ENCODE assay signal across 22 cellular contexts in genomic region chr18:10025756-10026290, GRCh38.
DNase-seq lines count a peak whose midpoint lies in the region; ATAC-seq and TF ChIP-seq lines count a peak whose summit lies in the region.
"Had no signal": no experiment of that assay in that cellular context is flagged by ENCODE, and none has a peak within 500 bp of the region (broad histone marks: within the 10 kb centered on the region; RNA-seq: fewer than 3 reads in every experiment).

No MANE protein-coding gene starts in this region.

- no peak overlapping the region for H4K91ac ChIP-seq in H9 (ENCODE audit: insufficient read length, low read depth, low read length)

- peaks cover 0 to 2% (median 0%) of the 10 kb centered on the region in 3 experiments; a peak in 2 of 7 replicates for H3K36me3 Mint-ChIP-seq in H9 (ENCODE audit: insufficient read depth in 1 of 3, low read depth in 3 of 3)
- H3K36me3 Mint-ChIP-seq in activated CD4-positive, alpha-beta T cell treated with anti-CD3 and anti-CD28 coated beads, Interleukin-2, amount 10 ng/mL, durations not matched to agents 24 days and 14 days (ENCODE audit: low read depth) = no peaks in the 10 kb centered on the region
- H3K36me3 Mint-ChIP-seq: IgD-negative memory B cell had no signal

- no peak overlapping the region for H2BK5ac ChIP-seq in H9 (ENCODE audit: insufficient read length, low read length)

- no peak overlapping the region for H3T11ph ChIP-seq in H9 (ENCODE audit: low read length)

- no peaks in the 10 kb centered on the region for H3K79me1 ChIP-seq in H9 (ENCODE audit: insufficient read depth, low read depth, low read length, poor library complexity, severe bottlenecking)

- peaks cover 0 to 4% (median 0%) of the 10 kb centered on the region in 11 donors for H3K9me3 ChIP-seq in heart right ventricle
- H3K9me3 ChIP-seq in H9 (ENCODE audit: control insufficient read depth, low read depth, low read length) = no peaks in the 10 kb centered on the region
- H3K9me3 ChIP-seq: BLaER1, HAP-1, Peyer's patch, SJSA1 had no signal

- H3K23ac ChIP-seq in H9 (ENCODE audit: insufficient read length, low read depth, low read length) = no peak overlapping the region

- no peak overlapping the region for H3K27ac Mint-ChIP-seq in H9
- no peak overlapping the region for H3K27ac Mint-ChIP-seq in activated CD4-positive, alpha-beta T cell treated with anti-CD3 and anti-CD28 coated beads, Interleukin-2, amount 10 ng/mL, durations not matched to agents 24 days and 14 days
- H3K27ac Mint-ChIP-seq: CD4-positive, alpha-beta T cell; IgD-negative memory B cell had no signal

- no peak overlapping the region for H2AK5ac ChIP-seq in H9 (ENCODE audit: insufficient read length, low read length)

- H3K27me3 Mint-ChIP-seq in H9 (ENCODE audit: low read depth) = peaks cover 8% of the 10 kb centered on the region
- peaks cover 1% of the 10 kb centered on the region for H3K27me3 Mint-ChIP-seq in activated CD4-positive, alpha-beta T cell treated with anti-CD3 and anti-CD28 coated beads, Interleukin-2, amount 10 ng/mL, durations not matched to agents 24 days and 14 days
- H3K27me3 Mint-ChIP-seq: CD4-positive, alpha-beta T cell; IgD-negative memory B cell had no signal

- 71 to 80% methylated on average over 6 of the region's 6 CpGs for WGBS in heart right ventricle, 2 donors
- WGBS in H9 (ENCODE audit: extremely low coverage, insufficient read length, low lambda C conversion rate) = no CpG with 5 or more reads among the region's 6 CpGs

- no peak overlapping the region for H3K18ac ChIP-seq in H9 (ENCODE audit: insufficient read length, low read depth, low read length)

- H3K4me3 ChIP-seq in heart right ventricle = no peak overlapping the region
- H3K4me3 ChIP-seq: BLaER1, HAP-1, Peyer's patch, SJSA1 had no signal

- no peak for TF ChIP-seq CTCF in heart right ventricle (IDR thresholded peaks at IDR 0.05)
- TF ChIP-seq CTCF in H9 (conservative IDR thresholded peaks at IDR 0.05) = no peak

- no peak overlapping the region for H4K8ac ChIP-seq in H9 (replicated peaks; ENCODE audit: insufficient read length, low read depth, low read length)

- no peak overlapping the region for H3K9ac ChIP-seq in H9 (ENCODE audit: extremely low read depth, insufficient read length, low read length)
- H3K9ac ChIP-seq: BLaER1 had no signal

- H2BK20ac ChIP-seq in H9 (ENCODE audit: low read depth, low read length, poor library complexity, severe bottlenecking) = no peak overlapping the region

- no peak overlapping the region for H3K14ac ChIP-seq in H9 (ENCODE audit: insufficient read depth, low read length)

- no peaks in the 10 kb centered on the region for H4K20me1 ChIP-seq in H9 (ENCODE audit: control insufficient read depth, insufficient read depth, insufficient read length)
- H4K20me1 ChIP-seq: BLaER1 had no signal

- no peak overlapping the region for H2BK12ac ChIP-seq in H9 (ENCODE audit: insufficient read length, low read depth, low read length)

- intact Hi-C loops in Right ventricle myocardium inferior (cut with DNase I) (no loop called here), cardiac septum (cut with DNase I) (no loop called here), heart right ventricle (cut with DNase I) (loop anchor here in 1 of 10 donors (5.0 kb wide), 1 partner anchor 54 kb away; no protein-coding TSS in a partner anchor)
- intact Hi-C loops in activated CD4-positive, alpha-beta T cell treated with anti-CD3 and anti-CD28 coated beads, Interleukin-2, amount 10 ng/mL, durations not matched to agents 24 days and 14 days (cut with micrococcal nuclease) = no loop called here

- H3K9me3 Mint-ChIP-seq in H9 = peaks cover 0 to 2% of the 10 kb centered on the region in 2 experiments; a peak in 2 of 5 replicates
- H3K9me3 Mint-ChIP-seq in activated CD4-positive, alpha-beta T cell treated with anti-CD3 and anti-CD28 coated beads, Interleukin-2, amount 10 ng/mL, durations not matched to agents 24 days and 14 days = no peaks in the 10 kb centered on the region
- H3K9me3 Mint-ChIP-seq: CD4-positive, alpha-beta T cell had no signal

- no peaks in the 10 kb centered on the region for H3K79me2 ChIP-seq in H9 (ENCODE audit: insufficient read depth, low read length)

- no peaks in the 10 kb centered on the region for H3K4me1 Mint-ChIP-seq in H9
- H3K4me1 Mint-ChIP-seq in activated CD4-positive, alpha-beta T cell treated with anti-CD3 and anti-CD28 coated beads, Interleukin-2, amount 10 ng/mL, durations not matched to agents 24 days and 14 days = no peaks in the 10 kb centered on the region
- H3K4me1 Mint-ChIP-seq: IgD-negative memory B cell had no signal

- no peak overlapping the region for H3K56ac ChIP-seq in H9 (ENCODE audit: insufficient read length, low read depth, low read length)

- H3K4me3 Mint-ChIP-seq in H9 = no peak overlapping the region
- H3K4me3 Mint-ChIP-seq in activated CD4-positive, alpha-beta T cell treated with anti-CD3 and anti-CD28 coated beads, Interleukin-2, amount 10 ng/mL, durations not matched to agents 24 days and 14 days = no peak overlapping the region
- H3K4me3 Mint-ChIP-seq: CD4-positive, alpha-beta T cell; IgD-negative memory B cell had no signal

- H4K5ac ChIP-seq in H9 (ENCODE audit: insufficient read length, low read depth, low read length) = no peak overlapping the region

- peak; percentile 72 for ATAC-seq in Right ventricle myocardium inferior
- ATAC-seq in heart right ventricle = peak in 6 of 8 donors; percentile 61 to 78 (median 71)

- H2BK120ac ChIP-seq in H9 (ENCODE audit: low read depth, low read length, poor library complexity, severe bottlenecking) = no peak overlapping the region

- H3K4ac ChIP-seq in H9 (ENCODE audit: low read depth, low read length) = no peak overlapping the region

- peaks cover 0 to 10% (median 0%) of the 10 kb centered on the region in 9 donors for H3K4me1 ChIP-seq in heart right ventricle
- no peaks in the 10 kb centered on the region for H3K4me1 ChIP-seq in H9 (ENCODE audit: insufficient read depth, low read length)
- H3K4me1 ChIP-seq: BLaER1, HAP-1, Peyer's patch, SJSA1 had no signal

- no peak overlapping the region for H2BK15ac ChIP-seq in H9 (ENCODE audit: low read depth, low read length)

- no peak overlapping the region for H3K4me2 ChIP-seq in H9 (ENCODE audit: insufficient read depth, insufficient read length, low read length)
- H3K4me2 ChIP-seq: BLaER1 had no signal

- DNase-seq in Right ventricle myocardium inferior (ENCODE audit: missing footprints) (no peak), cardiac septum (ENCODE audit: low spot score) (no peak), heart right ventricle (no peak), mesenteric fat pad (ENCODE audit: low spot score) (peak; percentile 60), H9 (no peak), NCI-H187 (lab: John Stamatoyannopoulos, UW) (no peak), NCI-H1105 (lab: John Stamatoyannopoulos, UW) (no peak)
- no peak for DNase-seq in activated CD4-positive, alpha-beta T cell treated with anti-CD3 and anti-CD28 coated beads, Interleukin-2, amount 10 ng/mL, durations not matched to agents 24 days and 14 days
- DNase-seq: ACHN; CD4-positive, alpha-beta T cell; COR-L47; DMS79; NCI-H1694; NCI-H2081 treated with DMSO at 0.1 percent for 48 hours; NCI-H2171 treated with DMSO at 0.1 percent for 48 hours; NCI-H524 treated with DMSO at 0.1 percent for 48 hours had no signal

- no peaks in the 10 kb centered on the region for H3K36me3 ChIP-seq in heart right ventricle
- H3K36me3 ChIP-seq: BLaER1, HAP-1, Peyer's patch, SJSA1 had no signal

- H3K27ac ChIP-seq in heart right ventricle (peak overlapping the region in 7 of 10 donors; percentile 23 to 55 (median 50)), H9 (ENCODE audit: insufficient read length, low read depth, low read length) (no peak overlapping the region)
- H3K27ac ChIP-seq: 22Rv1, BLaER1, Peyer's patch, SJSA1 had no signal

- H2AFZ ChIP-seq in H9 (ENCODE audit: low read length) = no peak overlapping the region

- H3K27me3 ChIP-seq in heart right ventricle = no peaks in the 10 kb centered on the region
- H3K27me3 ChIP-seq in H9 (ENCODE audit: insufficient read depth, low read length) = no peaks in the 10 kb centered on the region
- H3K27me3 ChIP-seq: BLaER1, Peyer's patch, SJSA1 had no signal

- no peaks in the 10 kb centered on the region for H3K23me2 ChIP-seq in H9 (ENCODE audit: insufficient read length, low read depth, low read length, poor library complexity, severe bottlenecking)
